ENCODE assay signal across 1 cellular context in genomic region chr1:152052606-152053005, GRCh38.
A peak's percentile ranks its signal among the peaks of the same experiment; 100 is the strongest.
TF ChIP-seq lines count a peak whose summit lies in the region.

No MANE protein-coding gene starts in this region.

TF ChIP-seq in GM12878, 131 proteins besides CTCF, POLR2A, EP300 and RAD21:
- TF ChIP-seq YY1 (IDR thresholded peaks at IDR 0.05; ENCODE audit: low read depth, low read length) (0 out of 2 replicates have a peak, but pooled peaks have one; percentile 51), EGR1 (IDR thresholded peaks at IDR 0.05; ENCODE audit: borderline replicate concordance in 1 of 2, low read depth in 2 of 2, low read length in 2 of 2) (no peak), WRNIP1 (IDR thresholded peaks at IDR 0.05; ENCODE audit: borderline replicate concordance, low read depth, low read length) (no peak), SMC3 (IDR thresholded peaks at IDR 0.05; ENCODE audit: borderline replicate concordance, low read length) (peak; percentile 88), ZNF687 (IDR thresholded peaks at IDR 0.05) (no peak), TBL1XR1 (IDR thresholded peaks at IDR 0.05; ENCODE audit: low read depth, low read length) (no peak), MLLT1 (IDR thresholded peaks at IDR 0.05) (peak; percentile 50; the same call in 1 of the 2 replicates), EED (IDR thresholded peaks at IDR 0.05; ENCODE audit: low read depth) (no peak)
- TF ChIP-seq, protein P1, sequence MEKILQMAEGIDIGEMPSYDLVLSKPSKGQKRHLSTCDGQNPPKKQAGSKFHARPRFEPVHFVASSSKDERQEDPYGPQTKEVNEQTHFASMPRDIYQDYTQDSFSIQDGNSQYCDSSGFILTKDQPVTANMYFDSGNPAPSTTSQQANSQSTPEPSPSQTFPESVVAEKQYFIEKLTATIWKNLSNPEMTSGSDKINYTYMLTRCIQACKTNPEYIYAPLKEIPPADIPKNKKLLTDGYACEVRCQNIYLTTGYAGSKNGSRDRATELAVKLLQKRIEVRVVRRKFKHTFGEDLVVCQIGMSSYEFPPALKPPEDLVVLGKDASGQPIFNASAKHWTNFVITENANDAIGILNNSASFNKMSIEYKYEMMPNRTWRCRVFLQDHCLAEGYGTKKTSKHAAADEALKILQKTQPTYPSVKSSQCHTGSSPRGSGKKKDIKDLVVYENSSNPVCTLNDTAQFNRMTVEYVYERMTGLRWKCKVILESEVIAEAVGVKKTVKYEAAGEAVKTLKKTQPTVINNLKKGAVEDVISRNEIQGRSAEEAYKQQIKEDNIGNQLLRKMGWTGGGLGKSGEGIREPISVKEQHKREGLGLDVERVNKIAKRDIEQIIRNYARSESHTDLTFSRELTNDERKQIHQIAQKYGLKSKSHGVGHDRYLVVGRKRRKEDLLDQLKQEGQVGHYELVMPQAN (conservative IDR thresholded peaks at IDR 0.05): no peak
- TF ChIP-seq, protein P2, sequence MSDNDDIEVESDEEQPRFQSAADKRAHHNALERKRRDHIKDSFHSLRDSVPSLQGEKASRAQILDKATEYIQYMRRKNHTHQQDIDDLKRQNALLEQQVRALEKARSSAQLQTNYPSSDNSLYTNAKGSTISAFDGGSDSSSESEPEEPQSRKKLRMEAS (IDR thresholded peaks at IDR 0.05; ENCODE audit: low read depth, low read length): no peak
